Comparison of ENCODE assay signal across 21 cellular contexts in the genomic region with DNA sequence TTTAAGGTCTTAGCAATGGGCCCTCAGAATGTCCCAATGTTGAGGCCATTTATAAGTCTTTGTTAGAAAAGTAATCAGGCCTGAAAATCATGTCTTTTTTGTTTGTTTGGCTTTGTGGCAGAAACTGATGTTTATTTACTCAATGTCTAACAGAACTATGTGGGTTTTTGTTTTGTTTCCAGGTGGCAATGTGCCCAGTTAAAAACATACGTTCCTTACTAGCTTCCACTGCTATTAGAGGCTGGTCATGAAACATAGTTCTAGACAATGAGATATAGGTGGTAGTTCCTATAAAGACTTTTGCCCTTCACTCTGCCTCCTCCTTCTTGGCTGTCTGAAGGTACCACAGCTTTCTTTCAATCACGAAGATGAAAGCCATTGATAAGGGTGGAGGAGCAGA.
DNase-seq lines count a peak whose midpoint lies in the region; ATAC-seq and TF ChIP-seq lines count a peak whose summit lies in the region.
"Had no signal": no experiment of that assay in that cellular context is flagged by ENCODE, and none has a peak within 500 bp of the region (broad histone marks: within the 10 kb centered on the region; RNA-seq: fewer than 3 reads in every experiment).

No MANE protein-coding gene starts in this region.

- H3K9me2 ChIP-seq in GM23338 (ENCODE audit: insufficient read depth), result no peaks in the 10 kb centered on the region

- H3K4me3 ChIP-seq in LNCaP clone FGC (ENCODE audit: low read depth, low read length) (no peak overlapping the region), GM23338 (no peak overlapping the region)
- H3K4me3 ChIP-seq: BLaER1, SJCRH30 had no signal

- H3K4me2 ChIP-seq in GM23338, result no peak overlapping the region
- H3K4me2 ChIP-seq: BLaER1 had no signal

- no peak overlapping the region for H3K27ac Mint-ChIP-seq in GM23338
- H3K27ac Mint-ChIP-seq: CD4-positive, CD25-positive, alpha-beta regulatory T cell; H9 had no signal

- ATAC-seq in GM23338 (no peak), left colon (no peak)
- ATAC-seq: Right ventricle myocardium inferior, SK-N-SH treated with all-trans-retinoic acid at 6 μM for 48 hours, T-helper 17 cell had no signal

- H3K79me2 ChIP-seq in GM23338 (replicated peaks; ENCODE audit: insufficient read depth), result no peaks in the 10 kb centered on the region; the same call in 1 of the 2 replicates

- H3K4me1 Mint-ChIP-seq in GM23338, result peaks cover 5% of the 10 kb centered on the region
- H3K4me1 Mint-ChIP-seq: CD4-positive, CD25-positive, alpha-beta regulatory T cell; T-helper 17 cell had no signal

- H3K4me3 Mint-ChIP-seq in GM23338, result no peak overlapping the region
- H3K4me3 Mint-ChIP-seq: CD4-positive, CD25-positive, alpha-beta regulatory T cell; H9; T-helper 17 cell had no signal

- H3K36me3 ChIP-seq in GM23338 (ENCODE audit: insufficient read depth), result peaks cover 8% of the 10 kb centered on the region

- H3K36me3 Mint-ChIP-seq in GM23338 (ENCODE audit: low read depth), result peaks cover 27% of the 10 kb centered on the region

- intact Hi-C loops in left colon (cut with DNase I, micrococcal nuclease), result no loop called here

- no peak overlapping the region for H3K27ac ChIP-seq in GM23338 (ENCODE audit: low read depth)
- H3K27ac ChIP-seq: BLaER1, SJCRH30 had no signal

- peaks cover 5% of the 10 kb centered on the region; the same call in 1 of the 2 replicates for H3F3A ChIP-seq in GM23338 (replicated peaks; ENCODE audit: low read depth)

- H2AFZ ChIP-seq in GM23338, result no peak overlapping the region

- TF ChIP-seq CTCF in LNCaP clone FGC (IDR thresholded peaks at IDR 0.05; ENCODE audit: control insufficient read depth, extremely low read depth, insufficient read depth) (no peak), GM23338 (conservative IDR thresholded peaks at IDR 0.05; ENCODE audit: low read depth in 2 of 2) (no peak)

- H3K4me1 ChIP-seq in GM23338 (ENCODE audit: insufficient read depth), result peaks cover 13% of the 10 kb centered on the region
- H3K4me1 ChIP-seq: BLaER1, SJCRH30 had no signal

- H3K27me3 ChIP-seq in GM23338 (ENCODE audit: insufficient read depth), result no peaks in the 10 kb centered on the region
- H3K27me3 ChIP-seq: BLaER1, SJCRH30 had no signal

- DNase-seq in NCI-H446 treated with DMSO at 0.1 percent for 48 hours (lab: John Stamatoyannopoulos, UW) (peak; percentile 7), NCI-H446 (lab: John Stamatoyannopoulos, UW) (no peak), LNCaP clone FGC (ENCODE audit: low read depth) (peak; percentile 58), astrocyte of the hippocampus (ENCODE audit: low read depth, low spot score) (peak; percentile 41), fibroblast of peridontal ligament (ENCODE audit: extremely low read depth) (peak; percentile 40), GM23338 (ENCODE audit: low spot score) (no peak), T-helper 9 cell (no peak), left colon (no peak)
- DNase-seq: CD4-positive, CD25-positive, alpha-beta regulatory T cell; H9; IMR-90; KG1; NCI-H1048; NCI-H187 treated with DMSO at 0.1 percent for 48 hours; NCI-H2171 treated with DMSO at 0.1 percent for 48 hours; NCI-H524 treated with DMSO at 0.1 percent for 48 hours; SJCRH30; T-helper 17 cell had no signal

- H4K20me1 ChIP-seq in GM23338 (replicated peaks; ENCODE audit: insufficient read depth), result no peaks in the 10 kb centered on the region
- H4K20me1 ChIP-seq: BLaER1 had no signal

- peaks cover 3% of the 10 kb centered on the region; the same call in 2 of the 3 replicates for H3K9me3 Mint-ChIP-seq in GM23338
- H3K9me3 Mint-ChIP-seq: H9 had no signal

- H3K27me3 Mint-ChIP-seq in GM23338 (ENCODE audit: insufficient read depth, low read depth, poor library complexity), result peaks cover 2% of the 10 kb centered on the region
- H3K27me3 Mint-ChIP-seq: CD4-positive, CD25-positive, alpha-beta regulatory T cell; T-helper 17 cell had no signal

TF ChIP-seq in GM23338, 12 proteins besides CTCF, POLR2A, EP300 and RAD21:
- TF ChIP-seq, protein P1, sequence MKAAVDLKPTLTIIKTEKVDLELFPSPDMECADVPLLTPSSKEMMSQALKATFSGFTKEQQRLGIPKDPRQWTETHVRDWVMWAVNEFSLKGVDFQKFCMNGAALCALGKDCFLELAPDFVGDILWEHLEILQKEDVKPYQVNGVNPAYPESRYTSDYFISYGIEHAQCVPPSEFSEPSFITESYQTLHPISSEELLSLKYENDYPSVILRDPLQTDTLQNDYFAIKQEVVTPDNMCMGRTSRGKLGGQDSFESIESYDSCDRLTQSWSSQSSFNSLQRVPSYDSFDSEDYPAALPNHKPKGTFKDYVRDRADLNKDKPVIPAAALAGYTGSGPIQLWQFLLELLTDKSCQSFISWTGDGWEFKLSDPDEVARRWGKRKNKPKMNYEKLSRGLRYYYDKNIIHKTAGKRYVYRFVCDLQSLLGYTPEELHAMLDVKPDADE (IDR thresholded peaks at IDR 0.05), result no peak
- TF ChIP-seq ZNF462 (CRISPR knock-in tag; IDR thresholded peaks at IDR 0.05) (no peak), ZNF114 (CRISPR knock-in tag; IDR thresholded peaks at IDR 0.05) (no peak), EZH2 (IDR thresholded peaks at IDR 0.05; ENCODE audit: low read depth, unreplicated experiment) (no peak)
TF ChIP-seq in GM23338: peak in this region for 0.

Comparison
In these comparisons a context has a peak if more than half of its experiments do, and no peak if none do; other contexts are left out.
1. DNase-seq: peak in NCI-H446 treated with DMSO at 0.1 percent for 48 hours (single experiment), LNCaP clone FGC (single experiment), astrocyte of the hippocampus (single experiment) and fibroblast of peridontal ligament (single experiment); none in NCI-H446 (0 of 2), GM23338 (single experiment), T-helper 9 cell (single experiment) and left colon (0 of 2).